1 cellular context compared by ENCODE assay signal in the genomic region with DNA sequence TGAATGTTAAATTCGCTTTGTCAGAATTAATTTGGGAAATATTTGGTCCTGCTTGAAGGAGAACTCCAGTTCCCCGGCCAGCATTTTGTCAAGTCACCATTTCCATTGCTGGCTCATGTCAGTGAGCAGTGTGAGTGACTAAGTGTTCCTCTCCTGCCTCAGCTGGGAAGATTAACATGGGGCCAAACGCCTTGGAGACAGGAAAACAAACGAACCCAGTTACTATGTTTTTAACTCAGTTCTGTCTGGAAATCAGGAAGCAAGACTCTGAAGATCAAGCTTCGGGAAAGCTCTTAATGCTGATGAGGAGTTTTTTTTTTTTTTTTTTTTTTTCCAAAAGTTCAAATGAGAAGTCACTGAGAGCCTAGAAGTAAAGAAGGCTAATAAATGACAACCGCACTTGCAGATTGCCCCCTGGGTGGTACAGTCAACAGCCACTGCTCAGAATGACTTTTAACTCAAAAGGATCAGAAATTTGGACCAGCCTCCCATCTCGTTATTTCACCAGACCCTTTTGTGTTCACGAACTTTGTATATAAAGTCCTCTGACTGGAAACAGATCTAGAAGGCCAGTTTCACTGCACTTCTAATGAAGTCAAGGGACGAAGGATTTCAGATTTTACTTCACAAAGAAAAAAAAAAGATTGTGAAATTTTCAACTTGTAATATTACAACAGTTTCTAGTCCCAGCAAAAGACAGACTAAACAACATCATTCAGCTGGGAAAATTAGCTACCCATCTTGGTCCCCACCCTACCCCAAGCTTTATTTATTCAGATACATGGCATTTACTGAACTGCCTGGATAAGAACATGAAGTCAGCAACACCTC.
TF ChIP-seq lines count a peak whose summit lies in the region.

No MANE protein-coding gene starts in this region.

TF ChIP-seq in K562, 482 proteins besides CTCF, POLR2A, EP300 and RAD21 (continued from another document):
- no peak for TF ChIP-seq NRF1 (conservative IDR thresholded peaks at IDR 0.05 in 1 of 2, IDR thresholded peaks at IDR 0.05 in 1 of 2)
- peak; percentile 15; the same call in 1 of the 2 replicates for TF ChIP-seq MGA (IDR thresholded peaks at IDR 0.05)
- TF ChIP-seq CREM (IDR thresholded peaks at IDR 0.05; ENCODE audit: low read depth) = peak; percentile 62; the same call in 1 of the 2 replicates
- TF ChIP-seq, protein P1, sequence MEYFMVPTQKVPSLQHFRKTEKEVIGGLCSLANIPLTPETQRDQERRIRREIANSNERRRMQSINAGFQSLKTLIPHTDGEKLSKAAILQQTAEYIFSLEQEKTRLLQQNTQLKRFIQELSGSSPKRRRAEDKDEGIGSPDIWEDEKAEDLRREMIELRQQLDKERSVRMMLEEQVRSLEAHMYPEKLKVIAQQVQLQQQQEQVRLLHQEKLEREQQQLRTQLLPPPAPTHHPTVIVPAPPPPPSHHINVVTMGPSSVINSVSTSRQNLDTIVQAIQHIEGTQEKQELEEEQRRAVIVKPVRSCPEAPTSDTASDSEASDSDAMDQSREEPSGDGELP (CRISPR knock-in tag; IDR thresholded peaks at IDR 0.05; ENCODE audit: borderline replicate concordance) = peak; percentile 95
- no peak for TF ChIP-seq TAL1 (IDR thresholded peaks at IDR 0.05)
- no peak for TF ChIP-seq RBM39 (optimal IDR thresholded peaks at IDR 0.05; ENCODE audit: low read depth, low read length)
- TF ChIP-seq RHOXF2B (CRISPR knock-in tag; conservative IDR thresholded peaks at IDR 0.05) = no peak
- peak; percentile 45; the same call in 1 of the 2 replicates for TF ChIP-seq VEZF1 (CRISPR knock-in tag; IDR thresholded peaks at IDR 0.05)
- TF ChIP-seq MTA1 (IDR thresholded peaks at IDR 0.05; ENCODE audit: borderline replicate concordance) = 0 out of 2 replicates have a peak, but pooled peaks have one; percentile 37
- peak; percentile 42; the same call in 1 of the 2 replicates for TF ChIP-seq NFE2L1 (tag; IDR thresholded peaks at IDR 0.05; ENCODE audit: borderline replicate concordance, low read depth)
- TF ChIP-seq CBX3 (IDR thresholded peaks at IDR 0.05; ENCODE audit: borderline replicate concordance in 1 of 2, low read length in 2 of 2) = peak in 1 of 2 experiments; percentile 98; a peak in 2 of 3 replicates
- TF ChIP-seq ZEB2 (IDR thresholded peaks at IDR 0.05) = no peak
- peak; percentile 91 for TF ChIP-seq FOXJ3 (CRISPR knock-in tag; IDR thresholded peaks at IDR 0.05)
- peak; percentile 66 for TF ChIP-seq JUN (IDR thresholded peaks at IDR 0.05; ENCODE audit: borderline replicate concordance, low read depth, low read length)
- no peak for TF ChIP-seq JUN (CRISPR knock-in tag; IDR thresholded peaks at IDR 0.05; ENCODE audit: borderline replicate concordance)
- TF ChIP-seq TOE1 (IDR thresholded peaks at IDR 0.05; ENCODE audit: borderline replicate concordance) = 0 out of 2 replicates have a peak, but pooled peaks have one; percentile 17
- TF ChIP-seq TOE1 (CRISPR knock-in tag; IDR thresholded peaks at IDR 0.05; ENCODE audit: borderline replicate concordance, low read depth) = no peak
- TF ChIP-seq, protein P2, sequence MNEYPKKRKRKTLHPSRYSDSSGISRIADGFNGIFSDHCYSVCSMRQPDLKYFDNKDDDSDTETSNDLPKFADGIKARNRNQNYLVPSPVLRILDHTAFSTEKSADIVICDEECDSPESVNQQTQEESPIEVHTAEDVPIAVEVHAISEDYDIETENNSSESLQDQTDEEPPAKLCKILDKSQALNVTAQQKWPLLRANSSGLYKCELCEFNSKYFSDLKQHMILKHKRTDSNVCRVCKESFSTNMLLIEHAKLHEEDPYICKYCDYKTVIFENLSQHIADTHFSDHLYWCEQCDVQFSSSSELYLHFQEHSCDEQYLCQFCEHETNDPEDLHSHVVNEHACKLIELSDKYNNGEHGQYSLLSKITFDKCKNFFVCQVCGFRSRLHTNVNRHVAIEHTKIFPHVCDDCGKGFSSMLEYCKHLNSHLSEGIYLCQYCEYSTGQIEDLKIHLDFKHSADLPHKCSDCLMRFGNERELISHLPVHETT (CRISPR knock-in tag; conservative IDR thresholded peaks at IDR 0.05 in 1 of 2, IDR thresholded peaks at IDR 0.05 in 1 of 2) = peak in 1 of 2 experiments; percentile 33; a peak in 1 of 4 replicates
- TF ChIP-seq ATF1 (CRISPR knock-in tag; IDR thresholded peaks at IDR 0.05) = no peak
- 0 out of 2 replicates have a peak, but pooled peaks have one; percentile 13 for TF ChIP-seq ATF1 (tag; IDR thresholded peaks at IDR 0.05)
- TF ChIP-seq E2F6 (IDR thresholded peaks at IDR 0.05; ENCODE audit: borderline replicate concordance in 1 of 2, extremely low read depth in 1 of 2, insufficient read depth in 1 of 2, insufficient read length in 1 of 2, low read depth in 1 of 2, low read length in 1 of 2, poor library complexity in 1 of 2, severe bottlenecking in 1 of 2) = peak in 1 of 2 experiments; percentile 51
- TF ChIP-seq DACH1 (IDR thresholded peaks at IDR 0.05; ENCODE audit: partially characterized antibody) = peak; percentile 67
- peak; percentile 30; the same call in 1 of the 2 replicates for TF ChIP-seq EP400 (IDR thresholded peaks at IDR 0.05)
- no peak for TF ChIP-seq BCOR (IDR thresholded peaks at IDR 0.05)
- peak; percentile 88 for TF ChIP-seq FOSL1 (tag; conservative IDR thresholded peaks at IDR 0.05)
- TF ChIP-seq ELF1 (tag; IDR thresholded peaks at IDR 0.05) = peak; percentile 66
- no peak for TF ChIP-seq KLF1 (tag; IDR thresholded peaks at IDR 0.05)
- TF ChIP-seq NR2C2 (CRISPR knock-in tag; IDR thresholded peaks at IDR 0.05) = no peak
- peak; percentile 51; the same call in 1 of the 2 replicates for TF ChIP-seq NR2C2 (tag; IDR thresholded peaks at IDR 0.05)
- no peak for TF ChIP-seq MED1 (CRISPR knock-in tag; IDR thresholded peaks at IDR 0.05; ENCODE audit: borderline replicate concordance)
- TF ChIP-seq SMARCC2 (IDR thresholded peaks at IDR 0.05; ENCODE audit: low read depth) = peak; percentile 69
- TF ChIP-seq, protein P3, sequence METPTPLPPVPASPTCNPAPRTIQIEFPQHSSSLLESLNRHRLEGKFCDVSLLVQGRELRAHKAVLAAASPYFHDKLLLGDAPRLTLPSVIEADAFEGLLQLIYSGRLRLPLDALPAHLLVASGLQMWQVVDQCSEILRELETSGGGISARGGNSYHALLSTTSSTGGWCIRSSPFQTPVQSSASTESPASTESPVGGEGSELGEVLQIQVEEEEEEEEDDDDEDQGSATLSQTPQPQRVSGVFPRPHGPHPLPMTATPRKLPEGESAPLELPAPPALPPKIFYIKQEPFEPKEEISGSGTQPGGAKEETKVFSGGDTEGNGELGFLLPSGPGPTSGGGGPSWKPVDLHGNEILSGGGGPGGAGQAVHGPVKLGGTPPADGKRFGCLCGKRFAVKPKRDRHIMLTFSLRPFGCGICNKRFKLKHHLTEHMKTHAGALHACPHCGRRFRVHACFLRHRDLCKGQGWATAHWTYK (CRISPR knock-in tag; IDR thresholded peaks at IDR 0.05) = no peak
- TF ChIP-seq HNRNPLL (IDR thresholded peaks at IDR 0.05; ENCODE audit: low read depth, low read length, poor library complexity, severe bottlenecking) = no peak
- TF ChIP-seq ZNF764 (CRISPR knock-in tag; IDR thresholded peaks at IDR 0.05; ENCODE audit: low read depth) = no peak
- peak; percentile 95 for TF ChIP-seq TRIM28 (IDR thresholded peaks at IDR 0.05)
- peak; percentile 37; the same call in 1 of the 2 replicates for TF ChIP-seq DMBX1 (CRISPR knock-in tag; IDR thresholded peaks at IDR 0.05; ENCODE audit: borderline replicate concordance)
